Comparison of ENCODE assay signal across 1 cellular context in genomic region chr11:17699157-17700114, GRCh38.
A peak's percentile ranks its signal among the peaks of the same experiment; 100 is the strongest.
TF ChIP-seq lines count a peak whose summit lies in the region.

No MANE protein-coding gene starts in this region.

TF ChIP-seq in K562, 482 proteins besides CTCF, POLR2A, EP300 and RAD21 (continued from another document):
- TF ChIP-seq, protein P1, sequence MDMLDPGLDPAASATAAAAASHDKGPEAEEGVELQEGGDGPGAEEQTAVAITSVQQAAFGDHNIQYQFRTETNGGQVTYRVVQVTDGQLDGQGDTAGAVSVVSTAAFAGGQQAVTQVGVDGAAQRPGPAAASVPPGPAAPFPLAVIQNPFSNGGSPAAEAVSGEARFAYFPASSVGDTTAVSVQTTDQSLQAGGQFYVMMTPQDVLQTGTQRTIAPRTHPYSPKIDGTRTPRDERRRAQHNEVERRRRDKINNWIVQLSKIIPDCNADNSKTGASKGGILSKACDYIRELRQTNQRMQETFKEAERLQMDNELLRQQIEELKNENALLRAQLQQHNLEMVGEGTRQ (CRISPR knock-in tag; IDR thresholded peaks at IDR 0.05): 0 out of 2 replicates have a peak, but pooled peaks have one; percentile 14
- TF ChIP-seq GTF2B (IDR thresholded peaks at IDR 0.05; ENCODE audit: extremely low read depth, insufficient read length) (no peak), CBFA2T2 (conservative IDR thresholded peaks at IDR 0.05) (peak; percentile 38), C11orf30 (IDR thresholded peaks at IDR 0.05; ENCODE audit: low read depth) (no peak), SLC30A9 (CRISPR knock-in tag; IDR thresholded peaks at IDR 0.05) (no peak), JUND (IDR thresholded peaks at IDR 0.05; ENCODE audit: borderline replicate concordance, low read depth, low read length) (peak; percentile 77), JUND (tag; IDR thresholded peaks at IDR 0.05; ENCODE audit: borderline replicate concordance, low read depth, low read length) (peak; percentile 61; the same call in 1 of the 3 replicates), OTX1 (CRISPR knock-in tag; IDR thresholded peaks at IDR 0.05) (0 out of 2 replicates have a peak, but pooled peaks have one; percentile 17), KAT2B (IDR thresholded peaks at IDR 0.05; ENCODE audit: low read depth, low read length) (no peak), NR2C2 (CRISPR knock-in tag; IDR thresholded peaks at IDR 0.05) (no peak), NR2C2 (tag; IDR thresholded peaks at IDR 0.05) (peak; percentile 40; the same call in 1 of the 2 replicates), BRD9 (IDR thresholded peaks at IDR 0.05; ENCODE audit: low read depth, partially characterized antibody) (no peak), TOE1 (IDR thresholded peaks at IDR 0.05; ENCODE audit: borderline replicate concordance) (peak; percentile 38; the same call in 1 of the 2 replicates), TOE1 (CRISPR knock-in tag; IDR thresholded peaks at IDR 0.05; ENCODE audit: borderline replicate concordance, low read depth) (no peak), ZNF699 (CRISPR knock-in tag; IDR thresholded peaks at IDR 0.05; ENCODE audit: insufficient replicate concordance) (no peak), ZNF592 (IDR thresholded peaks at IDR 0.05) (peak; percentile 55), ARID1B (IDR thresholded peaks at IDR 0.05) (0 out of 2 replicates have a peak, but pooled peaks have one; percentile 31), NCOA1 (IDR thresholded peaks at IDR 0.05; ENCODE audit: low read depth) (no peak), DMBX1 (CRISPR knock-in tag; IDR thresholded peaks at IDR 0.05; ENCODE audit: borderline replicate concordance) (peak; percentile 65; the same call in 1 of the 2 replicates), RAD51 (IDR thresholded peaks at IDR 0.05; ENCODE audit: borderline replicate concordance, low read depth) (peak; percentile 31; the same call in 1 of the 2 replicates), ZNF609 (CRISPR knock-in tag; IDR thresholded peaks at IDR 0.05; ENCODE audit: borderline replicate concordance) (no peak)
- TF ChIP-seq, protein P2, sequence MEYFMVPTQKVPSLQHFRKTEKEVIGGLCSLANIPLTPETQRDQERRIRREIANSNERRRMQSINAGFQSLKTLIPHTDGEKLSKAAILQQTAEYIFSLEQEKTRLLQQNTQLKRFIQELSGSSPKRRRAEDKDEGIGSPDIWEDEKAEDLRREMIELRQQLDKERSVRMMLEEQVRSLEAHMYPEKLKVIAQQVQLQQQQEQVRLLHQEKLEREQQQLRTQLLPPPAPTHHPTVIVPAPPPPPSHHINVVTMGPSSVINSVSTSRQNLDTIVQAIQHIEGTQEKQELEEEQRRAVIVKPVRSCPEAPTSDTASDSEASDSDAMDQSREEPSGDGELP (CRISPR knock-in tag; IDR thresholded peaks at IDR 0.05; ENCODE audit: borderline replicate concordance): peak; percentile 96
- TF ChIP-seq, protein P3, sequence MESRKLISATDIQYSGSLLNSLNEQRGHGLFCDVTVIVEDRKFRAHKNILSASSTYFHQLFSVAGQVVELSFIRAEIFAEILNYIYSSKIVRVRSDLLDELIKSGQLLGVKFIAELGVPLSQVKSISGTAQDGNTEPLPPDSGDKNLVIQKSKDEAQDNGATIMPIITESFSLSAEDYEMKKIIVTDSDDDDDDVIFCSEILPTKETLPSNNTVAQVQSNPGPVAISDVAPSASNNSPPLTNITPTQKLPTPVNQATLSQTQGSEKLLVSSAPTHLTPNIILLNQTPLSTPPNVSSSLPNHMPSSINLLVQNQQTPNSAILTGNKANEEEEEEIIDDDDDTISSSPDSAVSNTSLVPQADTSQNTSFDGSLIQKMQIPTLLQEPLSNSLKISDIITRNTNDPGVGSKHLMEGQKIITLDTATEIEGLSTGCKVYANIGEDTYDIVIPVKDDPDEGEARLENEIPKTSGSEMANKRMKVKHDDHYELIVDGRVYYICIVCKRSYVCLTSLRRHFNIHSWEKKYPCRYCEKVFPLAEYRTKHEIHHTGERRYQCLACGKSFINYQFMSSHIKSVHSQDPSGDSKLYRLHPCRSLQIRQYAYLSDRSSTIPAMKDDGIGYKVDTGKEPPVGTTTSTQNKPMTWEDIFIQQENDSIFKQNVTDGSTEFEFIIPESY (CRISPR knock-in tag; IDR thresholded peaks at IDR 0.05): no peak
